2 cellular contexts compared by ENCODE assay signal in the genomic region with DNA sequence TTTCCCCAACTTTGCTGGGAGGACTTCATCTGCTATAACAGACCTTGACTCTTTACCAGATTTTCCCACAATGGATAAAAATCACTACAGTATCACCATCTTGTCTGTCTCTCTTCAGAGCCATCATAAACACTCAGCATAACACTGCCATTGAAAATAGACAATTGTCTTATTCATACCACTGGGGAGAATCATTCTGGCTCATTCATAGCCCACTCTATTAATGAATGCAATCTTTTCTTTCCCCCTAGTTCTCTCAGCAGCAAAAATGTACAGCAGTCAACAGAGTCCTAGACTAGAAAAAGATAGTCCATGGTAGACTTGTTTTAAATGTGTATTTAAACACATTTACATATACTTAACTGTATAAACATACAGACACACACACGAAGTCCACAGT.
TF ChIP-seq lines count a peak whose summit lies in the region.

No MANE protein-coding gene starts in this region.

TF ChIP-seq in HepG2, 621 proteins besides CTCF, POLR2A, EP300 and RAD21:
- TF ChIP-seq ZBTB43 (CRISPR knock-in tag; conservative IDR thresholded peaks at IDR 0.05) (no peak), ZNF549 (CRISPR knock-in tag; IDR thresholded peaks at IDR 0.05) (no peak), ZIK1 (CRISPR knock-in tag; IDR thresholded peaks at IDR 0.05; ENCODE audit: borderline replicate concordance, low read depth) (no peak), KDM1A (CRISPR knock-in tag; IDR thresholded peaks at IDR 0.05) (no peak), ZBTB1 (CRISPR knock-in tag; IDR thresholded peaks at IDR 0.05; ENCODE audit: borderline replicate concordance) (no peak), ZNF256 (CRISPR knock-in tag; conservative IDR thresholded peaks at IDR 0.05) (no peak), ZNF407 (CRISPR knock-in tag; IDR thresholded peaks at IDR 0.05; ENCODE audit: not compliant biosample characterization) (no peak), XBP1 (CRISPR knock-in tag; IDR thresholded peaks at IDR 0.05) (no peak)
- TF ChIP-seq, protein P1, sequence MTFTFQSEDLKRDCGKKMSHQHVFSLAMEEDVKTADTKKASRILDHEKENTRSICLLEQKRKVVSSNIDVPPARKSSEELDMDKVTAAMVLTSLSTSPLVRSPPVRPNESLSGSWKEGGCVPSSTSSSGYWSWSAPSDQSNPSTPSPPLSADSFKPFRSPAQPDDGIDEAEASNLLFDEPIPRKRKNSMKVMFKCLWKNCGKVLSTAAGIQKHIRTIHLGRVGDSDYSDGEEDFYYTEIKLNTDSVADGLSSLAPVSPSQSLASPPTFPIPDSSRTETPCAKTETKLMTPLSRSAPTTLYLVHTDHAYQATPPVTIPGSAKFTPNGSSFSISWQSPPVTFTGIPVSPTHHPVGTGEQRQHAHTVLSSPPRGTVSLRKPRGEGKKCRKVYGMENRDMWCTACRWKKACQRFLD (CRISPR knock-in tag; IDR thresholded peaks at IDR 0.05; ENCODE audit: borderline replicate concordance) = no peak
- TF ChIP-seq, protein P2, sequence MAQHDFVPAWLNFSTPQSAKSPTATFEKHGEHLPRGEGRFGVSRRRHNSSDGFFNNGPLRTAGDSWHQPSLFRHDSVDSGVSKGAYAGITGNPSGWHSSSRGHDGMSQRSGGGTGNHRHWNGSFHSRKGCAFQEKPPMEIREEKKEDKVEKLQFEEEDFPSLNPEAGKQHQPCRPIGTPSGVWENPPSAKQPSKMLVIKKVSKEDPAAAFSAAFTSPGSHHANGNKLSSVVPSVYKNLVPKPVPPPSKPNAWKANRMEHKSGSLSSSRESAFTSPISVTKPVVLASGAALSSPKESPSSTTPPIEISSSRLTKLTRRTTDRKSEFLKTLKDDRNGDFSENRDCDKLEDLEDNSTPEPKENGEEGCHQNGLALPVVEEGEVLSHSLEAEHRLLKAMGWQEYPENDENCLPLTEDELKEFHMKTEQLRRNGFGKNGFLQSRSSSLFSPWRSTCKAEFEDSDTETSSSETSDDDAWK (CRISPR knock-in tag; IDR thresholded peaks at IDR 0.05) = no peak

TF ChIP-seq in GM12878, 131 proteins besides CTCF, POLR2A, EP300 and RAD21:
- TF ChIP-seq IKZF1 (conservative IDR thresholded peaks at IDR 0.05) = no peak
- no peak for TF ChIP-seq CREM (IDR thresholded peaks at IDR 0.05; ENCODE audit: low read depth)
- no peak for TF ChIP-seq NRF1 (conservative IDR thresholded peaks at IDR 0.05; ENCODE audit: low read depth, low read length)
- no peak for TF ChIP-seq ZNF24 (IDR thresholded peaks at IDR 0.05)
- no peak for TF ChIP-seq STAT3 (IDR thresholded peaks at IDR 0.05; ENCODE audit: low read depth, low read length)
- no peak for TF ChIP-seq ZSCAN29 (IDR thresholded peaks at IDR 0.05)
